2 cellular contexts compared by ENCODE assay signal in the genomic region with DNA sequence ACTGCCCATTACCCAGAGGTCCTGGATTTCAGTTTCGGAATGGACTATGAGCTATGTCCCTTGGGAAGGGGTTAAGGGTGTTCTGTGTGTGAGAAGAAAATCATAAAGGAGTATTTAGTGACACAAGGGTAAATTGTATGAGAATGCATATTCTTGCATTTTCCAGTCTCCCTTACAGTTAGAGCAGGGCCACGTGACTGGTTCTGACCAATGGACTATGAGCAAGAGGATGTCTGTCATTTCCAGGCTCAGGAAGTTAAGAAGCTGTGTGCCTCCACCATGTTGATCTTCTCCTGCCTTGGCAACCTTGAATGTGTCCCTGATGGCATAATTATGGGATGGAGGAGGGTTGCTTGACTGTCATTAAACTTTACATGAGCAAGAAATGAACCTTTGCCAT.
A peak's percentile ranks its signal among the peaks of the same experiment; 100 is the strongest.
TF ChIP-seq lines count a peak whose summit lies in the region.

No MANE protein-coding gene starts in this region.

TF ChIP-seq in SK-N-SH, 30 proteins besides CTCF, POLR2A, EP300 and RAD21 (continued from another document):
- TF ChIP-seq, protein P1, sequence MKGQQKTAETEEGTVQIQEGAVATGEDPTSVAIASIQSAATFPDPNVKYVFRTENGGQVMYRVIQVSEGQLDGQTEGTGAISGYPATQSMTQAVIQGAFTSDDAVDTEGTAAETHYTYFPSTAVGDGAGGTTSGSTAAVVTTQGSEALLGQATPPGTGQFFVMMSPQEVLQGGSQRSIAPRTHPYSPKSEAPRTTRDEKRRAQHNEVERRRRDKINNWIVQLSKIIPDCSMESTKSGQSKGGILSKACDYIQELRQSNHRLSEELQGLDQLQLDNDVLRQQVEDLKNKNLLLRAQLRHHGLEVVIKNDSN (IDR thresholded peaks at IDR 0.05; ENCODE audit: borderline replicate concordance, low read depth) = peak; percentile 46; the same call in 1 of the 2 replicates
- TF ChIP-seq, protein P2, sequence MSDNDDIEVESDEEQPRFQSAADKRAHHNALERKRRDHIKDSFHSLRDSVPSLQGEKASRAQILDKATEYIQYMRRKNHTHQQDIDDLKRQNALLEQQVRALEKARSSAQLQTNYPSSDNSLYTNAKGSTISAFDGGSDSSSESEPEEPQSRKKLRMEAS (IDR thresholded peaks at IDR 0.05; ENCODE audit: low read depth) = no peak

TF ChIP-seq in SK-N-SH treated with all-trans-retinoic acid at 6 μM for 48 hours, 23 proteins besides CTCF, POLR2A, EP300 and RAD21 (continued from another document):
- TF ChIP-seq, protein P3, sequence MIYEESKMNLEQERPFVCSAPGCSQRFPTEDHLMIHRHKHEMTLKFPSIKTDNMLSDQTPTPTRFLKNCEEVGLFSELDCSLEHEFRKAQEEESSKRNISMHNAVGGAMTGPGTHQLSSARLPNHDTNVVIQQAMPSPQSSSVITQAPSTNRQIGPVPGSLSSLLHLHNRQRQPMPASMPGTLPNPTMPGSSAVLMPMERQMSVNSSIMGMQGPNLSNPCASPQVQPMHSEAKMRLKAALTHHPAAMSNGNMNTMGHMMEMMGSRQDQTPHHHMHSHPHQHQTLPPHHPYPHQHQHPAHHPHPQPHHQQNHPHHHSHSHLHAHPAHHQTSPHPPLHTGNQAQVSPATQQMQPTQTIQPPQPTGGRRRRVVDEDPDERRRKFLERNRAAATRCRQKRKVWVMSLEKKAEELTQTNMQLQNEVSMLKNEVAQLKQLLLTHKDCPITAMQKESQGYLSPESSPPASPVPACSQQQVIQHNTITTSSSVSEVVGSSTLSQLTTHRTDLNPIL (CRISPR knock-in tag; IDR thresholded peaks at IDR 0.05; ENCODE audit: low read depth) = no peak
- TF ChIP-seq, protein P4, sequence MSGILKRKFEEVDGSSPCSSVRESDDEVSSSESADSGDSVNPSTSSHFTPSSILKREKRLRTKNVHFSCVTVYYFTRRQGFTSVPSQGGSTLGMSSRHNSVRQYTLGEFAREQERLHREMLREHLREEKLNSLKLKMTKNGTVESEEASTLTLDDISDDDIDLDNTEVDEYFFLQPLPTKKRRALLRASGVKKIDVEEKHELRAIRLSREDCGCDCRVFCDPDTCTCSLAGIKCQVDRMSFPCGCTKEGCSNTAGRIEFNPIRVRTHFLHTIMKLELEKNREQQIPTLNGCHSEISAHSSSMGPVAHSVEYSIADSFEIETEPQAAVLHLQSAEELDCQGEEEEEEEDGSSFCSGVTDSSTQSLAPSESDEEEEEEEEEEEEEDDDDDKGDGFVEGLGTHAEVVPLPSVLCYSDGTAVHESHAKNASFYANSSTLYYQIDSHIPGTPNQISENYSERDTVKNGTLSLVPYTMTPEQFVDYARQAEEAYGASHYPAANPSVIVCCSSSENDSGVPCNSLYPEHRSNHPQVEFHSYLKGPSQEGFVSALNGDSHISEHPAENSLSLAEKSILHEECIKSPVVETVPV (CRISPR knock-in tag; IDR thresholded peaks at IDR 0.05) = no peak
- TF ChIP-seq RARB (CRISPR knock-in tag; IDR thresholded peaks at IDR 0.05) (no peak), PPARA (CRISPR knock-in tag; IDR thresholded peaks at IDR 0.05; ENCODE audit: borderline replicate concordance) (no peak), ARNTL (CRISPR knock-in tag; IDR thresholded peaks at IDR 0.05; ENCODE audit: borderline replicate concordance, low read depth) (no peak), OSR1 (CRISPR knock-in tag; IDR thresholded peaks at IDR 0.05) (no peak), ZNF8 (CRISPR knock-in tag; IDR thresholded peaks at IDR 0.05) (no peak), TCF4 (CRISPR knock-in tag; IDR thresholded peaks at IDR 0.05; ENCODE audit: borderline replicate concordance) (no peak), SNAI2 (CRISPR knock-in tag; IDR thresholded peaks at IDR 0.05) (no peak)
- TF ChIP-seq, protein P5, sequence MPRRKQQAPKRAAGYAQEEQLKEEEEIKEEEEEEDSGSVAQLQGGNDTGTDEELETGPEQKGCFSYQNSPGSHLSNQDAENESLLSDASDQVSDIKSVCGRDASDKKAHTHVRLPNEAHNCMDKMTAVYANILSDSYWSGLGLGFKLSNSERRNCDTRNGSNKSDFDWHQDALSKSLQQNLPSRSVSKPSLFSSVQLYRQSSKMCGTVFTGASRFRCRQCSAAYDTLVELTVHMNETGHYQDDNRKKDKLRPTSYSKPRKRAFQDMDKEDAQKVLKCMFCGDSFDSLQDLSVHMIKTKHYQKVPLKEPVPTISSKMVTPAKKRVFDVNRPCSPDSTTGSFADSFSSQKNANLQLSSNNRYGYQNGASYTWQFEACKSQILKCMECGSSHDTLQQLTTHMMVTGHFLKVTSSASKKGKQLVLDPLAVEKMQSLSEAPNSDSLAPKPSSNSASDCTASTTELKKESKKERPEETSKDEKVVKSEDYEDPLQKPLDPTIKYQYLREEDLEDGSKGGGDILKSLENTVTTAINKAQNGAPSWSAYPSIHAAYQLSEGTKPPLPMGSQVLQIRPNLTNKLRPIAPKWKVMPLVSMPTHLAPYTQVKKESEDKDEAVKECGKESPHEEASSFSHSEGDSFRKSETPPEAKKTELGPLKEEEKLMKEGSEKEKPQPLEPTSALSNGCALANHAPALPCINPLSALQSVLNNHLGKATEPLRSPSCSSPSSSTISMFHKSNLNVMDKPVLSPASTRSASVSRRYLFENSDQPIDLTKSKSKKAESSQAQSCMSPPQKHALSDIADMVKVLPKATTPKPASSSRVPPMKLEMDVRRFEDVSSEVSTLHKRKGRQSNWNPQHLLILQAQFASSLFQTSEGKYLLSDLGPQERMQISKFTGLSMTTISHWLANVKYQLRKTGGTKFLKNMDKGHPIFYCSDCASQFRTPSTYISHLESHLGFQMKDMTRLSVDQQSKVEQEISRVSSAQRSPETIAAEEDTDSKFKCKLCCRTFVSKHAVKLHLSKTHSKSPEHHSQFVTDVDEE (CRISPR knock-in tag; IDR thresholded peaks at IDR 0.05) = no peak
